ENCODE assay signal across 9 cellular contexts in genomic region chr19:41531438-41532311, GRCh38. TPM values are rescaled to one million over a fixed set of nuclear protein-coding genes. Genes with fewer than 3 reads are reported as not detected.
DNase-seq lines count a peak whose midpoint lies in the region; ATAC-seq and TF ChIP-seq lines count a peak whose summit lies in the region.
"Had no signal": no experiment of that assay in that cellular context is flagged by ENCODE, and none has a peak within 500 bp of the region (broad histone marks: within the 10 kb centered on the region; RNA-seq: fewer than 3 reads in every experiment).

No MANE protein-coding gene starts in this region.

- ATAC-seq in natural killer cell treated with Interleukin-12 subunit alpha and Interleukin-12 subunit beta and Interleukin-15 and Interleukin-18, amount 100 ng/mL, for 72 hours, result peak; percentile 95 to 98
- ATAC-seq in GM21423 (IDR thresholded peaks at IDR 0.05; ENCODE audit: unreplicated experiment) (no peak), GM19351 (IDR thresholded peaks at IDR 0.05; ENCODE audit: unreplicated experiment) (no peak)

- H3K27me3 ChIP-seq in testis, result no peaks in the 10 kb centered on the region
- H3K27me3 ChIP-seq: cardiac muscle cell had no signal

- H3K36me3 Mint-ChIP-seq in natural killer cell treated with Interleukin-12 subunit alpha and Interleukin-12 subunit beta and Interleukin-15 and Interleukin-18, amount 100 ng/mL, for 72 hours, result no peaks in the 10 kb centered on the region

- DNase-seq in GM13977 (ENCODE audit: low spot score), result peak; percentile 75
- peak; percentile 98 for DNase-seq in Kasumi-1 (lab: John Stamatoyannopoulos, UW)
- DNase-seq in activated CD4-positive, alpha-beta T cell treated with anti-CD3 and anti-CD28 coated beads, Interleukin-2, amount 50 U/mL, for 1 hour, result peak; percentile 79
- DNase-seq in effector CD4-positive, alpha-beta T cell, result peak; percentile 75
- peak; percentile 92 for DNase-seq in natural killer cell treated with Interleukin-12 subunit alpha and Interleukin-12 subunit beta and Interleukin-15 and Interleukin-18, amount 100 ng/mL, for 72 hours (ENCODE audit: low spot score)
- peak; percentile 64 for DNase-seq in testis

- 18 to 28% methylated on average over 13 of the region's 13 CpGs for WGBS in testis, 2 donors

- no peaks in the 10 kb centered on the region for H3K36me3 ChIP-seq in testis (ENCODE audit: low read depth, missing control alignments)
- H3K36me3 ChIP-seq: cardiac muscle cell had no signal

- intact Hi-C loops in testis (cut with DNase I; ENCODE audit: low total_unique reads), result no loop called here

- H3K27ac ChIP-seq in testis, result peak overlapping the region in 1 of 2 donors; percentile 55
- H3K27ac ChIP-seq: cardiac muscle cell had no signal

- no peak for TF ChIP-seq CTCF in GM13977 (IDR thresholded peaks at IDR 0.05; ENCODE audit: extremely low read depth, insufficient read depth, missing control alignments)
- no peak for TF ChIP-seq CTCF in testis (IDR thresholded peaks at IDR 0.05)

- H3K4me3 ChIP-seq in testis, result no peak overlapping the region
- H3K4me3 ChIP-seq: cardiac muscle cell had no signal

- peak overlapping the region; percentile 80 to 93 for H3K27ac Mint-ChIP-seq in natural killer cell treated with Interleukin-12 subunit alpha and Interleukin-12 subunit beta and Interleukin-15 and Interleukin-18, amount 100 ng/mL, for 72 hours

- H3K27me3 Mint-ChIP-seq in natural killer cell treated with Interleukin-12 subunit alpha and Interleukin-12 subunit beta and Interleukin-15 and Interleukin-18, amount 100 ng/mL, for 72 hours, result peaks cover 9 to 18% of the 10 kb centered on the region in 2 donors

- no peaks in the 10 kb centered on the region for H3K4me1 ChIP-seq in testis

- peaks cover 52 to 57% of the 10 kb centered on the region in 2 donors for H3K4me1 Mint-ChIP-seq in natural killer cell treated with Interleukin-12 subunit alpha and Interleukin-12 subunit beta and Interleukin-15 and Interleukin-18, amount 100 ng/mL, for 72 hours (ENCODE audit: low read depth in 2 of 2)

- peaks cover 9% of the 10 kb centered on the region for H3K9me3 Mint-ChIP-seq in natural killer cell treated with Interleukin-12 subunit alpha and Interleukin-12 subunit beta and Interleukin-15 and Interleukin-18, amount 100 ng/mL, for 72 hours

- no peaks in the 10 kb centered on the region for H3K9me3 ChIP-seq in testis

- no peak for TF ChIP-seq POLR2A in testis (IDR thresholded peaks at IDR 0.05)

- in situ Hi-C loops in GM13977 (cut with MboI; ENCODE audit: low pct_unique_long_range_greater_than_20kb, low sequenced_read_pairs, unreplicated experiment), result no loop called here

- H3K4me3 Mint-ChIP-seq in natural killer cell treated with Interleukin-12 subunit alpha and Interleukin-12 subunit beta and Interleukin-15 and Interleukin-18, amount 100 ng/mL, for 72 hours, result peak overlapping the region; percentile 83

RNA-seq across cellular contexts. Expression of gene CEACAM21, which starts 44.3 kb away (rescaled TPM):
- 10 to 100 TPM in 1 of 2 donors, 1 to 10 TPM in 1; 9.7 to 20.6 TPM for total RNA-seq in natural killer cell treated with Interleukin-12 subunit alpha and Interleukin-12 subunit beta and Interleukin-15 and Interleukin-18, amount 100 ng/mL, for 72 hours
- 1 to 10 TPM in 1 of 2 donors, under 1 TPM in 1; 0.71 to 1.3 TPM for total RNA-seq in testis
- polyA plus RNA-seq in testis (ENCODE audit: insufficient read depth, low read depth, low replicate concordance), result 3.6 TPM

Comparison
In these comparisons a context has a peak if more than half of its experiments do, and no peak if none do; other contexts are left out.
1. ATAC-seq: peak in natural killer cell treated with Interleukin-12 subunit alpha and Interleukin-12 subunit beta and Interleukin-15 and Interleukin-18, amount 100 ng/mL, for 72 hours (2 of 2); none in GM21423 (single experiment) and GM19351 (single experiment).
2. RNA of gene CEACAM21, which starts 44.3 kb away (total RNA-seq): 9.7 to 20.6 TPM in natural killer cell treated with Interleukin-12 subunit alpha and Interleukin-12 subunit beta and Interleukin-15 and Interleukin-18, amount 100 ng/mL, for 72 hours; 0.71 to 1.3 TPM in testis; every median in the first group is over 4 times any median in the second.
3. Peak in every context shown above with its lines, with median percentiles within 50 percentile points of each other: DNase-seq.